Comparison of ENCODE assay signal across 8 cellular contexts in genomic region chr17:79797492-79798295, GRCh38. TPM values are rescaled to one million over a fixed set of nuclear protein-coding genes. Genes with fewer than 3 reads are reported as not detected.
DNase-seq lines count a peak whose midpoint lies in the region; ATAC-seq, FAIRE-seq and TF ChIP-seq lines count a peak whose summit lies in the region.

No MANE protein-coding gene starts in this region.

- FAIRE-seq in A549 (lab: Jason Lieb, UNC) (no peak), astrocyte (lab: Jason Lieb, UNC) (no peak)

- H3K4me3 ChIP-seq in A549 = peak overlapping the region; percentile 73
- peak overlapping the region; percentile 62; the same call in 1 of the 2 replicates for H3K4me3 ChIP-seq in Karpas-422 (ENCODE audit: low read length)
- H3K4me3 ChIP-seq in astrocyte (ENCODE audit: insufficient read depth, low read depth, low read length) = peak overlapping the region; percentile 50
- H3K4me3 ChIP-seq in left lung = peak overlapping the region; percentile 42 to 64
- peak overlapping the region; percentile 47 for H3K4me3 ChIP-seq in urinary bladder (ENCODE audit: low read depth, low read length)

- CTCF ChIA-PET in A549 (lab: Yijun Ruan, JAX) = interaction anchor here (0.6 to 39.8 kb wide), 15 partner anchors 8 to 307 kb away, joined by 3 to 1281 read pairs (median 6); partner anchors contain the start of genes CBX2 and CBX4

- H4K20me1 ChIP-seq in Karpas-422 (ENCODE audit: insufficient read depth, low read depth, low read length) (peaks cover 11% of the 10 kb centered on the region), astrocyte (ENCODE audit: insufficient read depth, low read length) (peaks cover 31% of the 10 kb centered on the region)

- peak overlapping the region; percentile 68 for H3K9ac ChIP-seq in Karpas-422 (ENCODE audit: low read length)
- H3K9ac ChIP-seq in astrocyte (ENCODE audit: low read length) = no peak overlapping the region

- H3K36me3 ChIP-seq in Karpas-422 (ENCODE audit: insufficient read depth, low read length) (peaks cover 12% of the 10 kb centered on the region; the same call in 1 of the 2 replicates), astrocyte (ENCODE audit: insufficient read depth, low read length) (no peaks in the 10 kb centered on the region), left lung (peaks cover 0 to 11% of the 10 kb centered on the region in 2 donors), urinary bladder (ENCODE audit: insufficient read depth) (no peaks in the 10 kb centered on the region)

- intact Hi-C loops in left lung (cut with DNase I) = no loop called here

- ATAC-seq in A549 = peak; percentile 21 to 32; a peak in 5 of 6 replicates
- peak; percentile 15 for ATAC-seq in GM19035 (IDR thresholded peaks at IDR 0.05; ENCODE audit: unreplicated experiment)
- peak; percentile 20 for ATAC-seq in left lung

- peaks cover 3% of the 10 kb centered on the region for H3K4me1 Mint-ChIP-seq in astrocyte (ENCODE audit: low read depth, unreplicated experiment)
- H3K4me1 Mint-ChIP-seq in T-helper 2 cell treated with Interferon-gamma antibody and Interleukin-4, amounts not matched to agents 5 μg/mL and 100 μg/mL, for 36 hours (ENCODE audit: low read depth) = peaks cover 14% of the 10 kb centered on the region

- peak overlapping the region; percentile 90 for H3K4me2 ChIP-seq in A549
- H3K4me2 ChIP-seq in Karpas-422 (ENCODE audit: low read depth, low read length, poor library complexity, severe bottlenecking) = peak overlapping the region; percentile 67
- peak overlapping the region; percentile 93 for H3K4me2 ChIP-seq in astrocyte (ENCODE audit: low read length)

- H3K4me3 Mint-ChIP-seq in astrocyte (ENCODE audit: unreplicated experiment) = no peak overlapping the region
- no peak overlapping the region for H3K4me3 Mint-ChIP-seq in T-helper 2 cell treated with Interferon-gamma antibody and Interleukin-4, amounts not matched to agents 5 μg/mL and 100 μg/mL, for 36 hours

- H3K36me3 Mint-ChIP-seq in astrocyte (ENCODE audit: low read depth, unreplicated experiment) = peaks cover 2% of the 10 kb centered on the region
- peaks cover 12% of the 10 kb centered on the region for H3K36me3 Mint-ChIP-seq in T-helper 2 cell treated with Interferon-gamma antibody and Interleukin-4, amounts not matched to agents 5 μg/mL and 100 μg/mL, for 36 hours (ENCODE audit: low read depth)

- H3K4me1 ChIP-seq in A549 (peaks cover 28% of the 10 kb centered on the region), Karpas-422 (ENCODE audit: low read length) (peaks cover 41% of the 10 kb centered on the region), astrocyte (ENCODE audit: insufficient read depth, low read length) (peaks cover 46% of the 10 kb centered on the region), left lung (peaks cover 33 to 62% of the 10 kb centered on the region in 2 donors), urinary bladder (ENCODE audit: insufficient read depth) (peaks cover 2% of the 10 kb centered on the region)

- H3K27ac Mint-ChIP-seq in astrocyte (ENCODE audit: unreplicated experiment) = no peak overlapping the region
- H3K27ac Mint-ChIP-seq in T-helper 2 cell treated with Interferon-gamma antibody and Interleukin-4, amounts not matched to agents 5 μg/mL and 100 μg/mL, for 36 hours = no peak overlapping the region

- peaks cover 38% of the 10 kb centered on the region for H3K27me3 Mint-ChIP-seq in astrocyte (ENCODE audit: low read depth, unreplicated experiment)
- H3K27me3 Mint-ChIP-seq in T-helper 2 cell treated with Interferon-gamma antibody and Interleukin-4, amounts not matched to agents 5 μg/mL and 100 μg/mL, for 36 hours (ENCODE audit: low read depth) = peaks cover 42% of the 10 kb centered on the region

- H2AFZ ChIP-seq in Karpas-422 (ENCODE audit: low read length) (no peak overlapping the region), astrocyte (ENCODE audit: low read depth, low read length) (peak overlapping the region; percentile 15)

- H3K27me3 ChIP-seq in Karpas-422 (ENCODE audit: low read length) = no peaks in the 10 kb centered on the region
- H3K27me3 ChIP-seq in astrocyte (ENCODE audit: insufficient read depth, low read length) = peaks cover 48% of the 10 kb centered on the region
- H3K27me3 ChIP-seq in left lung = peaks cover 53 to 70% of the 10 kb centered on the region in 2 donors

- peak overlapping the region; percentile 94 to 96 for H3K27ac ChIP-seq in A549
- H3K27ac ChIP-seq in Karpas-422 (ENCODE audit: low read length) = no peak overlapping the region
- H3K27ac ChIP-seq in astrocyte (ENCODE audit: low read depth, low read length) = no peak overlapping the region
- peak overlapping the region; percentile 53 to 84 for H3K27ac ChIP-seq in left lung
- H3K27ac ChIP-seq in urinary bladder (ENCODE audit: low read depth) = no peak overlapping the region

- no peaks in the 10 kb centered on the region for H3K9me3 ChIP-seq in A549
- H3K9me3 ChIP-seq in Karpas-422 (ENCODE audit: low read length) = no peaks in the 10 kb centered on the region
- H3K9me3 ChIP-seq in astrocyte (ENCODE audit: insufficient read depth, low read depth, low read length) = peaks cover 4% of the 10 kb centered on the region
- H3K9me3 ChIP-seq in left lung = no peaks in the 10 kb centered on the region

- peaks cover 21% of the 10 kb centered on the region for H3K9me3 Mint-ChIP-seq in astrocyte (ENCODE audit: unreplicated experiment)
- no peaks in the 10 kb centered on the region for H3K9me3 Mint-ChIP-seq in T-helper 2 cell treated with Interferon-gamma antibody and Interleukin-4, amounts not matched to agents 5 μg/mL and 100 μg/mL, for 36 hours

- no peak for TF ChIP-seq RAD21 in A549 (conservative IDR thresholded peaks at IDR 0.05 in 1 of 2, IDR thresholded peaks at IDR 0.05 in 1 of 2)

- no peaks in the 10 kb centered on the region for H3K9me2 ChIP-seq in Karpas-422 (replicated peaks; ENCODE audit: insufficient read depth, low read length)

- DNase-seq in A549 (ENCODE audit: low read depth in 1 of 2, low spot score in 1 of 2) = peak; percentile 56 to 67
- no peak for DNase-seq in Karpas-422
- DNase-seq in astrocyte (ENCODE audit: low read depth) = no peak
- DNase-seq in left lung = peak in 1 of 2 donors; percentile 84
- DNase-seq in iPS-NIHi11 (ENCODE audit: low spot score) = no peak
- no peak for DNase-seq in T-helper 2 cell treated with Interferon-gamma antibody and Interleukin-4, amounts not matched to agents 5 μg/mL and 100 μg/mL, for 36 hours (ENCODE audit: low spot score)

- 43% methylated on average over 39 of the region's 89 CpGs for WGBS in A549 (ENCODE audit: missing lambda C conversion rate)
- WGBS in urinary bladder = 1% methylated on average over 89 of the region's 89 CpGs

- TF ChIP-seq CTCF in A549 (IDR thresholded peaks at IDR 0.05) (no peak), astrocyte (IDR thresholded peaks at IDR 0.05; ENCODE audit: insufficient read depth, low read depth, low read length) (no peak), left lung (IDR thresholded peaks at IDR 0.05) (no peak)

- POLR2A ChIA-PET in A549 (lab: Yijun Ruan, JAX) = interaction anchor here (0.6 to 5.1 kb wide), 21 partner anchors 11 to 1409 kb away, joined by 3 to 58 read pairs (median 6); partner anchors contain the start of genes CBX2, CBX4 and GAA

- TF ChIP-seq POLR2A in A549 (IDR thresholded peaks at IDR 0.05; ENCODE audit: low read length) = no peak

- no peak for TF ChIP-seq EP300 in A549 (IDR thresholded peaks at IDR 0.05)

- H3K79me2 ChIP-seq in Karpas-422 (ENCODE audit: low read length) (peaks cover 19% of the 10 kb centered on the region), astrocyte (ENCODE audit: insufficient read depth, low read length) (peaks cover 6% of the 10 kb centered on the region)

TF ChIP-seq in A549, 52 proteins besides CTCF, POLR2A, EP300 and RAD21:
- TF ChIP-seq RARB (CRISPR knock-in tag; IDR thresholded peaks at IDR 0.05) (no peak), JUN (IDR thresholded peaks at IDR 0.05) (peak in 1 of 2 experiments; percentile 55; a peak in 2 of 5 replicates)

RNA-seq across cellular contexts. Expression of gene CBX8, which starts 0.8 kb away (rescaled TPM):
- 1.5 and 2.8 TPM in 2 replicates for polyA plus RNA-seq in A549 (2011; rRNA removed)
- 3.5 and 3.8 TPM in 2 replicates for polyA plus RNA-seq in A549 (2012; cell fraction: cytosol; rRNA removed)
- 4.8 and 7.2 TPM in 2 replicates for polyA plus RNA-seq in A549 (2012; cell fraction: nucleus; rRNA removed)
- polyA plus RNA-seq in A549 (2017; fragmentation: RNase III; extraction: RNeasy Plus Mini Kit Qiagen cat#74134 plus additional on column Dnase treatment) = 11.0 to 13.1 TPM (median 11.9 TPM) in 3 replicates
- 2.5 and 2.8 TPM in 2 replicates for polyA minus RNA-seq in A549 (2011; rRNA and poly(A)+ RNA removed)
- total RNA-seq in Karpas-422 (2014; rRNA removed; shearing (Covaris generic); ENCODE audit: low replicate concordance) = 8.0 and 26.4 TPM in 2 replicates
- 2.5 and 3.4 TPM in 2 replicates for total RNA-seq in astrocyte
- total RNA-seq in left lung = 1 to 10 TPM; 7.3 to 7.9 TPM
- total RNA-seq in urinary bladder = 4.4 TPM
- polyA plus RNA-seq in urinary bladder = 3.6 TPM

RNA-seq across cellular contexts. Expression of gene CBX2, which starts 19.7 kb away (rescaled TPM):
- polyA plus RNA-seq in A549 (2011; rRNA removed) (7.4 and 8.2 TPM in 2 replicates), A549 (2017; fragmentation: RNase III; extraction: RNeasy Plus Mini Kit Qiagen cat#74134 plus additional on column Dnase treatment) (13.6 to 16.4 TPM (median 14.9 TPM) in 3 replicates), urinary bladder (3.1 TPM)
- 14.4 and 18.3 TPM in 2 replicates for polyA plus RNA-seq in A549 (2012; cell fraction: cytosol; rRNA removed)
- polyA plus RNA-seq in A549 (2012; cell fraction: nucleus; rRNA removed) = 29.6 and 34.9 TPM in 2 replicates
- 11.6 and 13.7 TPM in 2 replicates for polyA minus RNA-seq in A549 (2011; rRNA and poly(A)+ RNA removed)
- 4.8 and 8.4 TPM in 2 replicates for total RNA-seq in Karpas-422 (2014; rRNA removed; shearing (Covaris generic); ENCODE audit: low replicate concordance)
- total RNA-seq in astrocyte (3.9 and 6.7 TPM in 2 replicates), left lung (1 to 10 TPM; 2.6 to 3.6 TPM), urinary bladder (7.0 TPM)

RNA-seq across cellular contexts. Expression of gene CBX4, which starts 41.5 kb away (rescaled TPM):
- polyA plus RNA-seq in A549 (2011; rRNA removed) = 21.9 and 34.1 TPM in 2 replicates
- polyA plus RNA-seq in A549 (2012; cell fraction: cytosol; rRNA removed) = 31.9 and 46.3 TPM in 2 replicates
- polyA plus RNA-seq in A549 (2012; cell fraction: nucleus; rRNA removed) = 48.9 and 61.8 TPM in 2 replicates
- 25.9 to 31.9 TPM (median 31.0 TPM) in 3 replicates for polyA plus RNA-seq in A549 (2017; fragmentation: RNase III; extraction: RNeasy Plus Mini Kit Qiagen cat#74134 plus additional on column Dnase treatment)
- 20.6 and 27.0 TPM in 2 replicates for polyA minus RNA-seq in A549 (2011; rRNA and poly(A)+ RNA removed)
- total RNA-seq in Karpas-422 (2014; rRNA removed; shearing (Covaris generic); ENCODE audit: low replicate concordance) = 33.3 and 86.5 TPM in 2 replicates
- total RNA-seq in astrocyte = 12.6 and 16.9 TPM in 2 replicates
- 10 to 100 TPM; 20.9 to 22.3 TPM for total RNA-seq in left lung
- 8.2 TPM for total RNA-seq in urinary bladder
- polyA plus RNA-seq in urinary bladder = 14.7 TPM

Comparison
In these comparisons a context has a peak if more than half of its experiments do, and no peak if none do; other contexts are left out.
1. DNase-seq: peak in A549 (2 of 2); none in Karpas-422 (single experiment), astrocyte (single experiment), iPS-NIHi11 (single experiment) and T-helper 2 cell treated with Interferon-gamma antibody and Interleukin-4, amounts not matched to agents 5 μg/mL and 100 μg/mL, for 36 hours (single experiment).
2. H3K27ac ChIP-seq: peak in A549 (2 of 2) and left lung (2 of 2); none in Karpas-422 (single experiment), astrocyte (single experiment) and urinary bladder (single experiment).
3. Peak in every context shown above with its lines, with median percentiles within 50 percentile points of each other: ATAC-seq, H3K4me2 ChIP-seq and H3K4me3 ChIP-seq.